ENCODE assay signal across 8 cellular contexts in genomic region chr10:102450374-102451104, GRCh38. TPM values are rescaled to one million over a fixed set of nuclear protein-coding genes. Genes with fewer than 3 reads are reported as not detected.
DNase-seq lines count a peak whose midpoint lies in the region; ATAC-seq and TF ChIP-seq lines count a peak whose summit lies in the region.

No MANE protein-coding gene starts in this region.

- peak; percentile 88 for TF ChIP-seq POLR2A in GM18951 (IDR thresholded peaks at IDR 0.05; ENCODE audit: extremely low read depth, insufficient read depth, insufficient read length)

- DNase-seq in AG09309 (ENCODE audit: low read depth) (no peak), NCI-H345 (lab: John Stamatoyannopoulos, UW) (peak; percentile 84), choroid plexus epithelial cell (ENCODE audit: low read depth) (peak; percentile 71), left colon (peak; percentile 85 to 91)
- peak; percentile 67 to 71 for DNase-seq in activated CD4-positive, alpha-beta T cell treated with anti-CD3 and anti-CD28 coated beads for 24 hours (ENCODE audit: low read depth in 2 of 2)
- peak; percentile 70 to 80 for DNase-seq in stimulated activated CD4-positive, alpha-beta T cell treated with anti-CD3 and anti-CD28 coated beads, Interleukin-1b, Interleukin-23, amount 100 ng/mL, for 4 hours (ENCODE audit: low read depth in 2 of 2)

- in situ Hi-C loops in GM18951 (cut with MboI; ENCODE audit: low sequenced_read_pairs, unreplicated experiment): no loop called here

- ATAC-seq in HG03139 (IDR thresholded peaks at IDR 0.05; ENCODE audit: unreplicated experiment) (peak; percentile 79), left colon (peak; percentile 83)

- no peak for TF ChIP-seq CTCF in AG09309 (IDR thresholded peaks at IDR 0.05; ENCODE audit: control insufficient read depth, insufficient read depth, low read depth, low read length, missing control alignments)
- TF ChIP-seq CTCF in choroid plexus epithelial cell (conservative IDR thresholded peaks at IDR 0.05; ENCODE audit: low read depth, low read length): no peak

- intact Hi-C loops in left colon (cut with DNase I, micrococcal nuclease): no loop called here

- H3K4me3 ChIP-seq in AG09309 (ENCODE audit: control insufficient read depth, low read depth, low read length) (peak overlapping the region; percentile 61), choroid plexus epithelial cell (ENCODE audit: low read depth, low read length) (peak overlapping the region; percentile 75)

RNA-seq across cellular contexts. Expression of gene C10orf95, which starts 0.8 kb away (rescaled TPM):
- 1 to 10 TPM; 2.1 to 2.2 TPM for total RNA-seq in left colon

RNA-seq across cellular contexts. Expression of gene CUEDC2, which starts 18.2 kb away (rescaled TPM):
- 10 to 100 TPM; 25.4 to 27.8 TPM for total RNA-seq in left colon

RNA-seq across cellular contexts. Expression of gene FBXL15, which starts 29.9 kb away (rescaled TPM):
- 10 to 100 TPM; 22.5 to 27.8 TPM for total RNA-seq in left colon

RNA-seq across cellular contexts. Expression of gene PSD, which starts 32.0 kb away (rescaled TPM):
- 10 to 100 TPM in 1 of 2 donors, 1 to 10 TPM in 1; 4.1 to 26.1 TPM for total RNA-seq in left colon

RNA-seq across cellular contexts. Expression of gene ACTR1A, which starts 52.0 kb away (rescaled TPM):
- total RNA-seq in left colon: 10 to 100 TPM; 78.8 to 79.6 TPM
